8 cellular contexts compared by ENCODE assay signal in the genomic region with DNA sequence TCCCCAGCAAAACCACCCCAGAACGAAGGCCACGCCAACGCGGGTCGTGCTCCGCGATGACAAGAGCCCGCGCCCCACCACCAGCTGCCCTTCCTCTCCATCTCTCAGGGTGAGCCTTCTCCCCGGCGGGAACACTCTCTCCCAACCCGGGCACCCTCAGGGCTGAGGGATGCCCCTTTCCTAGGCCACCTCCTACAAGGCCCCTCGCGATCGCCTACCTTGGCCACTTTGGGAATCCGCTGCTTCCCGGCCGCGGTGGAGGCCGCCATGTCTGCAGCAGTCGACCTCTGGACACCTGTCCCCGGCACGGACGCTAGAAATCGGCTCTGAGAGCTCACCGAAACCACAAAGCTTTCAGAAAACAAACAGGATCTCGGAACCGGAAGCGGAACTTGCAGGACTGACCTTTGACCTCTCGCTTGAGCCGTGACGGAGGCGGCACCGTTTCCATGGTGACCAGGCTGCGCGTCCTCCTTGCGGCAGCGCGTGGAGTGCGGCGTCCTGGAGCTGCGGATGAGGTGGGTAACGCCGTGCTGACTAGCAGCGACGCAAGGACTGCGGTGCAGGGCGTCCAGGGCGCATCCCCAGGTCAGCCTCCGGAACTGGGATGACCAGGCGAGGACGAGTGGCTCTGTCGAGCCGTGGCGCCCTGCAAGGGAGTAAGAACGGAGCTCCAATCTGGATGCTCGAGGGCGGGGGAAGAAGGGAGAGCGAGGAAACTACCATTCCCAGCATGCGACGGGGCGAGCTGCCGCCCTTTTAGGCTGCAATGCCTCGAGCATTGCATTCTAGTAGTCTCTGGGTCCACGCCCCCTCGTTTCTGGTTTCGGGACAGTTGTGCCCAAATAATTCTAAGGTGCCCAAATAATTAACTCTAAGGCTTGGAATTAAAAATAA. TPM values are rescaled to one million over a fixed set of nuclear protein-coding genes. Genes with fewer than 3 reads are reported as not detected.
DNase-seq lines count a peak whose midpoint lies in the region; ATAC-seq and TF ChIP-seq lines count a peak whose summit lies in the region.

A gene with protein sequence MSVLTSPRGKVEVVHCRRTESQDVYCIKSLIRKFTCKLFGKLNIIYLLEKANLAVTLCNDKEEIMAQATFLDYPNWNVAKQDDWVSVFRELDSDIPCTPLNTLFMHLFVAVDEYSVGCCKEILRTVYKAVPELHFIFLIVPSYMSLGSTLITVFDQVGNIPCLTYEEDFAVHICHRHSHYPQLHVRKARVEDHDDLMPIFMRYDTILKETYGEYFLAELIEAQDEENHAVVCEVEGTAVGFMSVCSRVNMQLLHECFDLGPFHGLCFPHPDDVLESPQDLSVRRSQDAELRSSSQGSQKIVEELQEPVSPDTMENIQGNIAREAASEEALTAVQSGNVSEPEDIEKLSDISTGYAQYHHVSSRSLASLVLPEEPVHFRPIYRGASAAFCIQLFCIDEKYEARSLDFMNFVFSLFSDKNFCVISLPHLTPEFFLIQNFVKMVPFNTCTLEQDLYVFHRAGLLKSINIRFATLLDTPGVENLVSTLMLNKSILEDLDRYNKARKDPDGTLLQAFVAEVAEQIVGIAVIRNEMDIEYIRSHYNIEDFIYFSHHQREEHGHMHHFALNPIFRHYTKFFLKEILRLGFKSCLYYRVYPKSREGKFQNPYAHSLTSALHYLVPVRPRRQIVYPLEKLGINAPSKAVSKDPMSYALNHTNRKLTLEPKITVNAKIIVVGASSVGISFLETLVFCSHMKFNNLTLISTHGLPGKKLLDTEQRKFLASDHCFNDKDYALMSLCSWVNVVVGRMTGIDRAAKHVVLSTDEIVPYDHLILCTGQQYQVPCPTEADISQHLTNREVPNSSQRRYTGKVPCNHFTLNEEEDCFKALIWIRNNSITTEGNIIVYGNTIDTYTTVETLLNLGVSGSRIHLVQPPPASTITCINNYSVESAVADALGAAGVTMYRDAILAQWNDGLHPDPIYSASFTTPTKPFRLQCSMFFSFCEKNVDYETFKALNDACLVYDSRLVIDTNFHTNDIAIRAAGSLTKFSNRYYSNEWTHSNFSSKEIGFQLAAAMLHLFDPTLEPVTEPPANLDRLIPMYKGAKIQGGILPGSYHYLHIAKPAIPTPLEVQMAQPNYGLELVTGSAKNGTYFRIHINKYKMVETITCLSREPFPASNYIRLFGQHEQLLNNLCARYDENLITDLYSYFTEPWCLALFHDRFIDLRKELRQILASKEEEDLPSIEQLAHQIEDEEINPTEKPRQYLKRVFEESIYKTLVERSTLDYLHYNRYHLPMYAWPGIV (plus strand): TSS at position 459 of the 897 bp plus-strand sequence. CDS start 4,122 bp downstream, outside the sequence.
A gene (minus strand): TSS at position 393 of the 897 bp plus-strand sequence. CDS start 124 bp downstream, at position 269.

- no TSS peak for BruUV-seq in Panc1 (replicated peaks; lab: Mats Ljungman, UMichigan)

- POLR2A ChIA-PET in Panc1 (lab: Charles Lee), result interaction anchor here (0.9 kb wide), 1 partner anchor 24 kb away, joined by 4 read pairs; no protein-coding TSS in a partner anchor

- H3K36me3 ChIP-seq in KMS-11 (ENCODE audit: insufficient read depth) (no peaks in the 10 kb centered on the region), Panc1 (ENCODE audit: control insufficient read depth, insufficient read depth, low read length) (peaks cover 25% of the 10 kb centered on the region), esophagus muscularis mucosa (peaks cover 30 to 33% (median 31%) of the 10 kb centered on the region in 4 donors), muscle layer of colon (ENCODE audit: insufficient read depth, low read length) (peaks cover 29% of the 10 kb centered on the region)

- no peaks in the 10 kb centered on the region for H3K27me3 ChIP-seq in KMS-11 (ENCODE audit: insufficient read depth, low read depth)
- no peaks in the 10 kb centered on the region for H3K27me3 ChIP-seq in Panc1 (ENCODE audit: control insufficient read depth, insufficient read depth, low read length)
- peaks cover 0 to 5% (median 0%) of the 10 kb centered on the region in 4 donors for H3K27me3 ChIP-seq in esophagus muscularis mucosa
- no peaks in the 10 kb centered on the region for H3K27me3 ChIP-seq in muscle layer of colon (ENCODE audit: control insufficient read depth in 1 of 2, insufficient read depth in 2 of 2, low read length in 2 of 2)

- CTCF ChIA-PET in Panc1 (lab: Charles Lee), result interaction anchor here (1.4 kb wide), 1 partner anchor 9 kb away, joined by 4 read pairs; no protein-coding TSS in a partner anchor

- H3K9ac ChIP-seq in KMS-11, result peak within 1 kb of the TSS; percentile 61; the same call in 1 of the 2 replicates
- H3K9ac ChIP-seq in muscle layer of colon (ENCODE audit: low read length), result peak within 1 kb of the TSS; percentile 87

- intact Hi-C loops in Panc1 (cut with micrococcal nuclease; ENCODE audit: unreplicated experiment), result no loop called here
- intact Hi-C loops in esophagus muscularis mucosa (cut with DNase I), result no loop called here

- peak within 1 kb of the TSS; percentile 61 for H3K4me2 ChIP-seq in KMS-11

- H4K20me1 ChIP-seq in KMS-11 (ENCODE audit: insufficient read depth), result no peaks in the 10 kb centered on the region

- TF ChIP-seq CTCF in KMS-11 (conservative IDR thresholded peaks at IDR 0.05; ENCODE audit: low read depth, low read length), result no peak
- TF ChIP-seq CTCF in Panc1 (IDR thresholded peaks at IDR 0.05), result no peak
- TF ChIP-seq CTCF in esophagus muscularis mucosa (IDR thresholded peaks at IDR 0.05), result no peak

- DNase-seq in DMS79 treated with DMSO at 0.1 percent for 48 hours (lab: John Stamatoyannopoulos, UW) (peak; percentile 91), Panc1 (ENCODE audit: low read depth, low spot score) (peak; percentile 92), activated T-helper 1 cell treated with Interleukin-2 at 50 U/mL for 16 hours (ENCODE audit: low read depth) (peak; percentile 93), esophagus muscularis mucosa (ENCODE audit: extremely low spot score) (peak; percentile 98)
- peak; percentile 95 to 96 for DNase-seq in stimulated activated CD8-positive, alpha-beta memory T cell treated with anti-CD3 and anti-CD28 coated beads, Interleukin-7, amount 100 ng/mL, for 1 hour (ENCODE audit: low read depth in 2 of 2)

- ATAC-seq in GM21786 (IDR thresholded peaks at IDR 0.05; ENCODE audit: unreplicated experiment) (peak; percentile 92), Panc1 (peak; percentile 98)

- peaks cover 15% of the 10 kb centered on the region for H3K79me2 ChIP-seq in KMS-11 (ENCODE audit: insufficient read depth, low read depth)

- TF ChIP-seq EP300 in esophagus muscularis mucosa (IDR thresholded peaks at IDR 0.05), result no peak

- WGBS in esophagus muscularis mucosa, result under 1% methylated on average over 25 of the region's 67 CpGs

- in situ Hi-C loops in Panc1 (cut with HindIII; ENCODE audit: low pct_unique_long_range_greater_than_20kb, low sequenced_read_pairs), result no loop called here

- peaks cover 17% of the 10 kb centered on the region for H3K4me1 ChIP-seq in KMS-11 (ENCODE audit: low read depth, poor library complexity, severe bottlenecking)
- no peaks in the 10 kb centered on the region; the same call in 1 of the 2 replicates for H3K4me1 ChIP-seq in Panc1 (ENCODE audit: control insufficient read depth, insufficient read depth, low read length)
- H3K4me1 ChIP-seq in esophagus muscularis mucosa, result peaks cover 10 to 22% (median 19%) of the 10 kb centered on the region in 4 donors
- H3K4me1 ChIP-seq in muscle layer of colon (ENCODE audit: insufficient read depth, low read length), result peaks cover 12% of the 10 kb centered on the region

- H3K9me3 ChIP-seq in Panc1 (ENCODE audit: control insufficient read depth, insufficient read depth, low read depth, low read length), result no peaks in the 10 kb centered on the region
- no peaks in the 10 kb centered on the region for H3K9me3 ChIP-seq in esophagus muscularis mucosa
- H3K9me3 ChIP-seq in muscle layer of colon (ENCODE audit: low read length), result no peaks in the 10 kb centered on the region

- no peak for TF ChIP-seq POLR2A in esophagus muscularis mucosa (IDR thresholded peaks at IDR 0.05; ENCODE audit: low read depth)

- H3K27ac ChIP-seq in KMS-11 (peak within 1 kb of the TSS; percentile 62), Panc1 (ENCODE audit: low read length) (peak within 1 kb of the TSS; percentile 89), esophagus muscularis mucosa (replicated peaks in 1 of 4) (peak within 1 kb of the TSS; percentile 77 to 89 (median 86)), muscle layer of colon (ENCODE audit: low read depth, low read length) (peak within 1 kb of the TSS; percentile 73)

- peak within 1 kb of the TSS; percentile 32 for H3K4me3 ChIP-seq in KMS-11 (IDR thresholded peaks at IDR 0.05; ENCODE audit: insufficient read depth, low read depth, low read length)
- H3K4me3 ChIP-seq in Panc1 (ENCODE audit: low read depth in 2 of 2, low read length in 2 of 2), result peak within 1 kb of the TSS; percentile 99 to 100
- peak within 1 kb of the TSS; percentile 81 to 99 (median 92) for H3K4me3 ChIP-seq in esophagus muscularis mucosa
- peak within 1 kb of the TSS; percentile 87 to 94 for H3K4me3 ChIP-seq in muscle layer of colon (ENCODE audit: low read depth in 1 of 2, low read length in 2 of 2)

- peak within 1 kb of the TSS; percentile 47 for H2AFZ ChIP-seq in KMS-11 (ENCODE audit: low read depth)

RNA-seq across cellular contexts. Expression of the first gene that starts in this region (rescaled TPM):
- 0.28 TPM for total RNA-seq in Panc1 (2021; ENCODE audit: unreplicated experiment)
- not detected for polyA plus RNA-seq in Panc1 (2012; ENCODE audit: insufficient read length)
- not detected for total RNA-seq in esophagus muscularis mucosa

RNA-seq across cellular contexts. Expression of the second gene that starts in this region (rescaled TPM):
- total RNA-seq in Panc1 (2021; ENCODE audit: unreplicated experiment) (16.4 TPM), esophagus muscularis mucosa (10 to 100 TPM; 23.2 to 34.4 (median 25.3) TPM)
- polyA plus RNA-seq in Panc1 (2012; ENCODE audit: insufficient read length), result 13.1 TPM

Comparison
In these comparisons a context has a peak if more than half of its experiments do, and no peak if none do; other contexts are left out.
1. Peak in every context shown above with its lines: DNase-seq, ATAC-seq, H3K4me3 ChIP-seq and H3K27ac ChIP-seq.
2. H3K4me3 ChIP-seq: peak in every context shown above with its lines; median percentile 100 in Panc1; 92 in esophagus muscularis mucosa; 90 in muscle layer of colon; 32 in KMS-11.